1 cellular context compared by ENCODE assay signal in genomic region chr2:173957517-173957916, GRCh38.
TF ChIP-seq lines count a peak whose summit lies in the region.

No MANE protein-coding gene starts in this region.

TF ChIP-seq in GM23338, 12 proteins besides CTCF, POLR2A, EP300 and RAD21 (continued from another document):
- no peak for TF ChIP-seq JUNB (IDR thresholded peaks at IDR 0.05; ENCODE audit: unreplicated experiment)
- no peak for TF ChIP-seq ZNF331 (CRISPR knock-in tag; IDR thresholded peaks at IDR 0.05; ENCODE audit: low read depth)
- TF ChIP-seq EZH2 (IDR thresholded peaks at IDR 0.05; ENCODE audit: low read depth, unreplicated experiment) = no peak
- no peak for TF ChIP-seq REST (IDR thresholded peaks at IDR 0.05; ENCODE audit: unreplicated experiment)
- no peak for TF ChIP-seq ZNF462 (CRISPR knock-in tag; IDR thresholded peaks at IDR 0.05)
- no peak for TF ChIP-seq POLR2AphosphoS5 (IDR thresholded peaks at IDR 0.05; ENCODE audit: low read depth)
- TF ChIP-seq ZNF114 (CRISPR knock-in tag; IDR thresholded peaks at IDR 0.05) = no peak
- no peak for TF ChIP-seq EZH2phosphoT487 (IDR thresholded peaks at IDR 0.05; ENCODE audit: unreplicated experiment)
- no peak for TF ChIP-seq CREB1 (CRISPR knock-in tag; IDR thresholded peaks at IDR 0.05; ENCODE audit: low read depth)
